Comparison of ENCODE assay signal across 21 cellular contexts in genomic region chr6:169086020-169086419, GRCh38.
DNase-seq lines count a peak whose midpoint lies in the region; ATAC-seq and TF ChIP-seq lines count a peak whose summit lies in the region.
"Had no signal": no experiment of that assay in that cellular context is flagged by ENCODE, and none has a peak within 500 bp of the region (broad histone marks: within the 10 kb centered on the region; RNA-seq: fewer than 3 reads in every experiment).

No MANE protein-coding gene starts in this region.

- DNase-seq in ELR (ENCODE audit: low read depth) = peak; percentile 33
- DNase-seq in RWPE2 (ENCODE audit: low spot score) = no peak
- peak; percentile 56 for DNase-seq in epithelial cell of prostate (ENCODE audit: low read depth, low spot score)
- no peak for DNase-seq in osteocyte (ENCODE audit: extremely low spot score, unreplicated experiment)
- no peak for DNase-seq in tibial nerve (ENCODE audit: low spot score in 2 of 2)
- no peak for DNase-seq in thyroid gland
- no peak for DNase-seq in NCI-H187 treated with DMSO at 0.1 percent for 48 hours (lab: John Stamatoyannopoulos, UW)
- no peak for DNase-seq in NCI-H2171 (lab: John Stamatoyannopoulos, UW)
- DNase-seq: CD4-positive, CD25-positive, alpha-beta regulatory T cell; COR-L47; HFFc6; NCI-H1092; NCI-H1436 treated with DMSO at 0.1 percent for 48 hours; NCI-H2029 treated with DMSO at 0.1 percent for 48 hours; NCI-H510A treated with DMSO at 0.1 percent for 48 hours; NCI-H774; SHP77 had no signal

- 90 to 95% methylated on average over 10 of the region's 10 CpGs for WGBS in tibial nerve, 2 donors
- WGBS in thyroid gland, 2 donors = 91 to 92% methylated on average over 10 of the region's 10 CpGs

- peaks cover 22% of the 10 kb centered on the region for H3K9me3 Mint-ChIP-seq in osteocyte (ENCODE audit: unreplicated experiment)

- ATAC-seq in RWPE2 (ENCODE audit: low read depth) = 0 out of 3 replicates have a peak, but pooled peaks have one; percentile 45
- ATAC-seq: HepG2 had no signal

- TF ChIP-seq CTCF in RWPE2 (IDR thresholded peaks at IDR 0.05; ENCODE audit: poor library complexity, severe bottlenecking) (no peak), osteocyte (IDR thresholded peaks at IDR 0.05) (no peak), tibial nerve (IDR thresholded peaks at IDR 0.05) (no peak), thyroid gland (IDR thresholded peaks at IDR 0.05) (no peak)

- H3K36me3 Mint-ChIP-seq in osteocyte (ENCODE audit: unreplicated experiment) = peaks cover 25% of the 10 kb centered on the region
- H3K36me3 Mint-ChIP-seq: CD4-positive, CD25-positive, alpha-beta regulatory T cell had no signal

- TF ChIP-seq POLR2A in tibial nerve (IDR thresholded peaks at IDR 0.05) (no peak), thyroid gland (IDR thresholded peaks at IDR 0.05) (no peak)

- no peak overlapping the region for H3K4me3 Mint-ChIP-seq in osteocyte (ENCODE audit: unreplicated experiment)
- H3K4me3 Mint-ChIP-seq: B cell; CD4-positive, CD25-positive, alpha-beta regulatory T cell; HFFc6 had no signal

- H3K27ac ChIP-seq in RWPE2 (ENCODE audit: poor library complexity, severe bottlenecking) (no peak overlapping the region), epithelial cell of prostate (peak overlapping the region; percentile 6), tibial nerve (no peak overlapping the region), thyroid gland (no peak overlapping the region)
- H3K27ac ChIP-seq: KMS-11 had no signal

- H3K4me1 ChIP-seq in RWPE2 (ENCODE audit: insufficient read depth, poor library complexity, severe bottlenecking) (no peaks in the 10 kb centered on the region), tibial nerve (no peaks in the 10 kb centered on the region), thyroid gland (no peaks in the 10 kb centered on the region)

- peaks cover 49% of the 10 kb centered on the region for H3K4me1 Mint-ChIP-seq in osteocyte (ENCODE audit: unreplicated experiment)
- H3K4me1 Mint-ChIP-seq: B cell; CD4-positive, CD25-positive, alpha-beta regulatory T cell had no signal

- H3K9me3 ChIP-seq in RWPE2 (ENCODE audit: severe bottlenecking) (peaks cover 10% of the 10 kb centered on the region), tibial nerve (peaks cover 0 to 10% (median 2%) of the 10 kb centered on the region in 4 donors), thyroid gland (no peaks in the 10 kb centered on the region)

- TF ChIP-seq EP300 in tibial nerve (IDR thresholded peaks at IDR 0.05) = no peak

- H3K4me3 ChIP-seq in RWPE2 (ENCODE audit: severe bottlenecking) (no peak overlapping the region), tibial nerve (no peak overlapping the region), thyroid gland (replicated peaks in 1 of 3) (no peak overlapping the region)
- H3K4me3 ChIP-seq: SK-N-MC had no signal

- intact Hi-C loops in thyroid gland (cut with DNase I) = no loop called here

- no peaks in the 10 kb centered on the region for H3K27me3 Mint-ChIP-seq in osteocyte (ENCODE audit: unreplicated experiment)
- H3K27me3 Mint-ChIP-seq: B cell; CD4-positive, CD25-positive, alpha-beta regulatory T cell had no signal

- H3K27ac Mint-ChIP-seq in osteocyte (ENCODE audit: unreplicated experiment) = peak overlapping the region; percentile 40
- H3K27ac Mint-ChIP-seq: B cell; CD4-positive, CD25-positive, alpha-beta regulatory T cell; HFFc6 had no signal

- no peaks in the 10 kb centered on the region for H3K36me3 ChIP-seq in RWPE2 (ENCODE audit: low read depth)
- H3K36me3 ChIP-seq in tibial nerve = no peaks in the 10 kb centered on the region
- no peaks in the 10 kb centered on the region for H3K36me3 ChIP-seq in thyroid gland

- H3K27me3 ChIP-seq in RWPE2 (ENCODE audit: insufficient read depth, poor library complexity, severe bottlenecking) (no peaks in the 10 kb centered on the region), tibial nerve (no peaks in the 10 kb centered on the region), thyroid gland (no peaks in the 10 kb centered on the region)

Comparison
In these comparisons a context has a peak if more than half of its experiments do, and no peak if none do; other contexts are left out.
1. DNase-seq: peak in ELR (single experiment) and epithelial cell of prostate (single experiment); none in RWPE2 (single experiment), osteocyte (single experiment), tibial nerve (0 of 2), thyroid gland (0 of 2), NCI-H187 treated with DMSO at 0.1 percent for 48 hours (single experiment) and NCI-H2171 (single experiment).